In genomic region chr6:148343383-148343782, GRCh38 we compare ENCODE assay signal across 9 cellular contexts. TPM values are rescaled to one million over a fixed set of nuclear protein-coding genes. Genes with fewer than 3 reads are reported as not detected.
DNase-seq lines count a peak whose midpoint lies in the region; ATAC-seq and TF ChIP-seq lines count a peak whose summit lies in the region.
"Had no signal": no experiment of that assay in that cellular context is flagged by ENCODE, and none has a peak within 500 bp of the region (broad histone marks: within the 10 kb centered on the region; RNA-seq: fewer than 3 reads in every experiment).

No MANE protein-coding gene starts in this region.

- ATAC-seq in Right ventricle myocardium superior (ENCODE audit: poor library complexity) = no peak

- H3K27me3 ChIP-seq in right atrium auricular region (no peaks in the 10 kb centered on the region), muscle layer of colon (ENCODE audit: control insufficient read depth in 1 of 2, insufficient read depth in 2 of 2, low read length in 2 of 2) (no peaks in the 10 kb centered on the region)

- H3K4me3 ChIP-seq in right atrium auricular region = peak overlapping the region; percentile 81 to 84
- peak overlapping the region; percentile 70 to 72 for H3K4me3 ChIP-seq in muscle layer of colon (ENCODE audit: low read depth in 1 of 2, low read length in 2 of 2)

- H3K4me1 ChIP-seq in right atrium auricular region = peaks cover 0 to 51% of the 10 kb centered on the region in 2 donors
- H3K4me1 ChIP-seq in muscle layer of colon (ENCODE audit: insufficient read depth, low read length) = peaks cover 13% of the 10 kb centered on the region

- no peak for TF ChIP-seq CTCF in right atrium auricular region (IDR thresholded peaks at IDR 0.05)

- DNase-seq in right atrium auricular region (ENCODE audit: low spot score) = no peak
- DNase-seq in Right ventricle myocardium superior = no peak
- DNase-seq in dermis blood vessel endothelial cell = peak; percentile 48
- DNase-seq in SIG-M5 (lab: John Stamatoyannopoulos, UW) = no peak
- no peak for DNase-seq in HuH-7.5 (ENCODE audit: low spot score)
- DNase-seq in anterior cingulate cortex (lab: John Stamatoyannopoulos, UW) = no peak
- DNase-seq in activated effector memory CD4-positive, alpha-beta T cell treated with anti-CD3 and anti-CD28 coated beads, Interleukin-2, amount 50 U/mL, for 16 hours = no peak
- DNase-seq: activated CD4-positive, CD25-positive, alpha-beta regulatory T cell treated with anti-CD3 and anti-CD28 coated beads, Interleukin-2, amount 50 U/mL, for 72 hours had no signal

- H3K9ac ChIP-seq in muscle layer of colon (ENCODE audit: low read length) = peak overlapping the region; percentile 68

- no peaks in the 10 kb centered on the region for H3K36me3 ChIP-seq in right atrium auricular region
- no peaks in the 10 kb centered on the region for H3K36me3 ChIP-seq in muscle layer of colon (ENCODE audit: insufficient read depth, low read length)

- intact Hi-C loops in Right ventricle myocardium superior (cut with DNase I) = loop anchor here (10.0 kb wide), 1 partner anchor 121 kb away; no protein-coding TSS in a partner anchor

- H3K9me3 ChIP-seq in right atrium auricular region (no peaks in the 10 kb centered on the region), muscle layer of colon (ENCODE audit: low read length) (no peaks in the 10 kb centered on the region)

- H3K27ac ChIP-seq in right atrium auricular region (peak overlapping the region; percentile 84 to 91), muscle layer of colon (ENCODE audit: low read depth, low read length) (peak overlapping the region; percentile 65)

RNA-seq across cellular contexts. Expression of gene SASH1, which starts 0.7 kb away (rescaled TPM):
- 10 to 100 TPM; 39.0 to 42.3 TPM for total RNA-seq in right atrium auricular region
- 35.8 TPM for total RNA-seq in Right ventricle myocardium superior
- total RNA-seq in dermis blood vessel endothelial cell = 112 and 160 TPM in 2 replicates
